In genomic region chr19:52191374-52191773, GRCh38 we compare ENCODE assay signal across 9 cellular contexts. TPM values are rescaled to one million over a fixed set of nuclear protein-coding genes. Genes with fewer than 3 reads are reported as not detected.
DNase-seq lines count a peak whose midpoint lies in the region; ATAC-seq and TF ChIP-seq lines count a peak whose summit lies in the region.
"Had no signal": no experiment of that assay in that cellular context is flagged by ENCODE, and none has a peak within 500 bp of the region (broad histone marks: within the 10 kb centered on the region; RNA-seq: fewer than 3 reads in every experiment).

No MANE protein-coding gene starts in this region.

- peaks cover 0 to 73% (median 41%) of the 10 kb centered on the region in 3 donors for H3K4me1 ChIP-seq in gastroesophageal sphincter
- peaks cover 61 to 67% of the 10 kb centered on the region in 2 donors for H3K4me1 ChIP-seq in gastrocnemius medialis

- intact Hi-C loops in gastrocnemius medialis (cut with DNase I; ENCODE audit: low total_unique reads) = loop anchor here (5.0 kb wide), 1 partner anchor 336 kb away; the partner anchor contains the start of gene ZNF808

- peak overlapping the region; percentile 91 for H3K4me3 ChIP-seq in H7 (ENCODE audit: insufficient read depth, low read depth, low read length)
- peak overlapping the region; percentile 94 for H3K4me3 ChIP-seq in WERI-Rb-1 (ENCODE audit: low read depth, low read length)
- peak overlapping the region; percentile 63 to 95 for H3K4me3 ChIP-seq in gastroesophageal sphincter
- H3K4me3 ChIP-seq in gastrocnemius medialis = peak overlapping the region; percentile 68 to 99 (median 88)

- in situ Hi-C loops in gastrocnemius medialis (cut with MboI; ENCODE audit: low sequenced_read_pairs in 4 of 4) = no loop called here

- TF ChIP-seq EP300 in gastroesophageal sphincter (IDR thresholded peaks at IDR 0.05) = no peak

- no peak for DNase-seq in H7
- DNase-seq in WERI-Rb-1 = no peak
- DNase-seq in gastrocnemius medialis = no peak
- no peak for DNase-seq in COLO829 (ENCODE audit: low spot score)
- no peak for DNase-seq in NCI-H128 (lab: John Stamatoyannopoulos, UW; ENCODE audit: unreplicated experiment)
- DNase-seq: midbrain had no signal

- H3K27me3 ChIP-seq in H7 (ENCODE audit: control insufficient read depth, insufficient read depth, low read length) (no peaks in the 10 kb centered on the region), WERI-Rb-1 (ENCODE audit: insufficient read depth, low read depth, severe bottlenecking) (no peaks in the 10 kb centered on the region), gastroesophageal sphincter (no peaks in the 10 kb centered on the region), gastrocnemius medialis (no peaks in the 10 kb centered on the region)

- TF ChIP-seq CTCF in WERI-Rb-1 (IDR thresholded peaks at IDR 0.05; ENCODE audit: low read depth, low read length) (no peak), gastroesophageal sphincter (IDR thresholded peaks at IDR 0.05) (no peak), gastrocnemius medialis (IDR thresholded peaks at IDR 0.05 in 4 of 5, conservative IDR thresholded peaks at IDR 0.05 in 1 of 5) (no peak)

- no peak for TF ChIP-seq POLR2A in gastroesophageal sphincter (IDR thresholded peaks at IDR 0.05)
- TF ChIP-seq POLR2A in gastrocnemius medialis (IDR thresholded peaks at IDR 0.05) = no peak

- no peaks in the 10 kb centered on the region for H3K9me3 ChIP-seq in WERI-Rb-1 (ENCODE audit: severe bottlenecking)
- H3K9me3 ChIP-seq in gastroesophageal sphincter = no peaks in the 10 kb centered on the region
- no peaks in the 10 kb centered on the region for H3K9me3 ChIP-seq in gastrocnemius medialis

- no peak for ATAC-seq in gastroesophageal sphincter
- ATAC-seq in gastrocnemius medialis = no peak
- no peak for ATAC-seq in HG03139 (IDR thresholded peaks at IDR 0.05; ENCODE audit: unreplicated experiment)
- no peak for ATAC-seq in GM19395 (IDR thresholded peaks at IDR 0.05; ENCODE audit: unreplicated experiment)

- H3K27ac ChIP-seq in WERI-Rb-1 = no peak overlapping the region; the same call in 1 of the 2 replicates
- peak overlapping the region; percentile 71 to 100 (median 92) for H3K27ac ChIP-seq in gastroesophageal sphincter
- peak overlapping the region; percentile 92 to 99 (median 94) for H3K27ac ChIP-seq in gastrocnemius medialis

- WGBS in gastroesophageal sphincter (ENCODE audit: low coverage in 1 of 2), 2 donors = 49 to 53% methylated on average over 4 to 5 of the region's 5 CpGs

- peaks cover 6% of the 10 kb centered on the region for H3K36me3 ChIP-seq in H7 (replicated peaks; ENCODE audit: control insufficient read depth, insufficient read depth, low read length)
- peaks cover 49% of the 10 kb centered on the region for H3K36me3 ChIP-seq in WERI-Rb-1
- peaks cover 0 to 25% of the 10 kb centered on the region in 2 donors for H3K36me3 ChIP-seq in gastroesophageal sphincter
- H3K36me3 ChIP-seq in gastrocnemius medialis = peaks cover 0 to 7% of the 10 kb centered on the region in 2 donors

RNA-seq across cellular contexts. Expression of gene PPP2R1A, which starts 1.5 kb away (rescaled TPM):
- 439 and 477 TPM in 2 replicates for total RNA-seq in H7 (2014; rRNA removed; shearing (Covaris generic))
- total RNA-seq in gastroesophageal sphincter (100 to 1,000 TPM; 177 to 286 (median 190) TPM), gastrocnemius medialis (100 to 1,000 TPM; 263 to 302 (median 290) TPM)

RNA-seq across cellular contexts. Expression of gene ZNF836, which starts 20.0 kb away (rescaled TPM):
- total RNA-seq in H7 (2014; rRNA removed; shearing (Covaris generic)) = 4.7 and 7.5 TPM in 2 replicates
- total RNA-seq in gastroesophageal sphincter = 10 to 100 TPM in 2 of 4 donors, 1 to 10 TPM in 2; 5.7 to 27.9 (median 12.6) TPM
- 1 to 10 TPM; 1.2 to 4.9 (median 2.3) TPM for total RNA-seq in gastrocnemius medialis

RNA-seq across cellular contexts. Expression of gene ZNF616, which starts 51.6 kb away (rescaled TPM):
- 4.8 and 10.3 TPM in 2 replicates for total RNA-seq in H7 (2014; rRNA removed; shearing (Covaris generic))
- total RNA-seq in gastroesophageal sphincter (10 to 100 TPM in 1 of 4 donors, 1 to 10 TPM in 3; 4.0 to 11.2 (median 5.8) TPM), gastrocnemius medialis (1 to 10 TPM; 1.1 to 5.3 (median 2.4) TPM)
